Comparison of ENCODE assay signal across 2 cellular contexts in the genomic region with DNA sequence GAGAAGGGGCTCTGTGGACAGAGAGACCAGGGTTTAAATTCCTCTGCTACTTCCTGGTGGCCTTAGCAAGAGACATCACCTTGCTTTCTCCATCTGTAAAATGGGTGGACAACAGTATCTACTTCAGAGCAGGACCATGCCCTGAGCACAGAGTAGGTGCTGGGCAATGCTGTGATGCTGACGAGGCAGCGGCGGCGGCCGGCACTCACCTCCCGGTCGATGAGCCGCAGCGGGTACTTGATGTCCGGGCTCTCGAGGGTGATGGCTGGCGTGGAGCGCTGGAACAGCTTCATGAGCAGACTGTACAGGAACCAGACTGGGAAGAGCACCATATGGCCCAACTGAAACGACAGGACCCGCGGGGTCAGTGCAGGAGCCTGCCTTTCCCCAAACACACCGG.
A peak's percentile ranks its signal among the peaks of the same experiment; 100 is the strongest.
TF ChIP-seq lines count a peak whose summit lies in the region.

No MANE protein-coding gene starts in this region.

TF ChIP-seq in HepG2, 621 proteins besides CTCF, POLR2A, EP300 and RAD21:
- TF ChIP-seq ATAD3A (CRISPR knock-in tag; IDR thresholded peaks at IDR 0.05): no peak
- TF ChIP-seq ZMYM3 (CRISPR knock-in tag; IDR thresholded peaks at IDR 0.05): peak; percentile 46; the same call in 1 of the 2 replicates
- no peak for TF ChIP-seq SNRNP70 (IDR thresholded peaks at IDR 0.05; ENCODE audit: low read depth, low read length)
- TF ChIP-seq RBFOX2 (IDR thresholded peaks at IDR 0.05; ENCODE audit: low read depth, low read length): 0 out of 2 replicates have a peak, but pooled peaks have one; percentile 25
- peak; percentile 35 for TF ChIP-seq AGO2 (optimal IDR thresholded peaks at IDR 0.05; ENCODE audit: low read depth, low read length)
- peak; percentile 90 for TF ChIP-seq ZNF629 (CRISPR knock-in tag; conservative IDR thresholded peaks at IDR 0.05)
- TF ChIP-seq, protein P1, sequence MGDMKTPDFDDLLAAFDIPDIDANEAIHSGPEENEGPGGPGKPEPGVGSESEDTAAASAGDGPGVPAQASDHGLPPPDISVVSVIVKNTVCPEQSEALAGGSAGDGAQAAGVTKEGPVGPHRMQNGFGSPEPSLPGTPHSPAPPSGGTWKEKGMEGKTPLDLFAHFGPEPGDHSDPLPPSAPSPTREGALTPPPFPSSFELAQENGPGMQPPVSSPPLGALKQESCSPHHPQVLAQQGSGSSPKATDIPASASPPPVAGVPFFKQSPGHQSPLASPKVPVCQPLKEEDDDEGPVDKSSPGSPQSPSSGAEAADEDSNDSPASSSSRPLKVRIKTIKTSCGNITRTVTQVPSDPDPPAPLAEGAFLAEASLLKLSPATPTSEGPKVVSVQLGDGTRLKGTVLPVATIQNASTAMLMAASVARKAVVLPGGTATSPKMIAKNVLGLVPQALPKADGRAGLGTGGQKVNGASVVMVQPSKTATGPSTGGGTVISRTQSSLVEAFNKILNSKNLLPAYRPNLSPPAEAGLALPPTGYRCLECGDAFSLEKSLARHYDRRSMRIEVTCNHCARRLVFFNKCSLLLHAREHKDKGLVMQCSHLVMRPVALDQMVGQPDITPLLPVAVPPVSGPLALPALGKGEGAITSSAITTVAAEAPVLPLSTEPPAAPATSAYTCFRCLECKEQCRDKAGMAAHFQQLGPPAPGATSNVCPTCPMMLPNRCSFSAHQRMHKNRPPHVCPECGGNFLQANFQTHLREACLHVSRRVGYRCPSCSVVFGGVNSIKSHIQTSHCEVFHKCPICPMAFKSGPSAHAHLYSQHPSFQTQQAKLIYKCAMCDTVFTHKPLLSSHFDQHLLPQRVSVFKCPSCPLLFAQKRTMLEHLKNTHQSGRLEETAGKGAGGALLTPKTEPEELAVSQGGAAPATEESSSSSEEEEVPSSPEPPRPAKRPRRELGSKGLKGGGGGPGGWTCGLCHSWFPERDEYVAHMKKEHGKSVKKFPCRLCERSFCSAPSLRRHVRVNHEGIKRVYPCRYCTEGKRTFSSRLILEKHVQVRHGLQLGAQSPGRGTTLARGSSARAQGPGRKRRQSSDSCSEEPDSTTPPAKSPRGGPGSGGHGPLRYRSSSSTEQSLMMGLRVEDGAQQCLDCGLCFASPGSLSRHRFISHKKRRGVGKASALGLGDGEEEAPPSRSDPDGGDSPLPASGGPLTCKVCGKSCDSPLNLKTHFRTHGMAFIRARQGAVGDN (CRISPR knock-in tag; IDR thresholded peaks at IDR 0.05): peak; percentile 26; the same call in 1 of the 2 replicates

TF ChIP-seq in GM23338, 12 proteins besides CTCF, POLR2A, EP300 and RAD21:
- TF ChIP-seq EZH2phosphoT487 (IDR thresholded peaks at IDR 0.05; ENCODE audit: unreplicated experiment) (no peak), POLR2AphosphoS5 (IDR thresholded peaks at IDR 0.05; ENCODE audit: low read depth) (no peak), EZH2 (IDR thresholded peaks at IDR 0.05; ENCODE audit: low read depth, unreplicated experiment) (no peak), JUNB (IDR thresholded peaks at IDR 0.05; ENCODE audit: unreplicated experiment) (no peak), STAT1 (IDR thresholded peaks at IDR 0.05; ENCODE audit: unreplicated experiment) (no peak), ZNF331 (CRISPR knock-in tag; IDR thresholded peaks at IDR 0.05; ENCODE audit: low read depth) (no peak), NANOG (IDR thresholded peaks at IDR 0.05; ENCODE audit: borderline replicate concordance) (no peak), CREB1 (CRISPR knock-in tag; IDR thresholded peaks at IDR 0.05; ENCODE audit: low read depth) (no peak), ZNF114 (CRISPR knock-in tag; IDR thresholded peaks at IDR 0.05) (no peak)
- TF ChIP-seq, protein P2, sequence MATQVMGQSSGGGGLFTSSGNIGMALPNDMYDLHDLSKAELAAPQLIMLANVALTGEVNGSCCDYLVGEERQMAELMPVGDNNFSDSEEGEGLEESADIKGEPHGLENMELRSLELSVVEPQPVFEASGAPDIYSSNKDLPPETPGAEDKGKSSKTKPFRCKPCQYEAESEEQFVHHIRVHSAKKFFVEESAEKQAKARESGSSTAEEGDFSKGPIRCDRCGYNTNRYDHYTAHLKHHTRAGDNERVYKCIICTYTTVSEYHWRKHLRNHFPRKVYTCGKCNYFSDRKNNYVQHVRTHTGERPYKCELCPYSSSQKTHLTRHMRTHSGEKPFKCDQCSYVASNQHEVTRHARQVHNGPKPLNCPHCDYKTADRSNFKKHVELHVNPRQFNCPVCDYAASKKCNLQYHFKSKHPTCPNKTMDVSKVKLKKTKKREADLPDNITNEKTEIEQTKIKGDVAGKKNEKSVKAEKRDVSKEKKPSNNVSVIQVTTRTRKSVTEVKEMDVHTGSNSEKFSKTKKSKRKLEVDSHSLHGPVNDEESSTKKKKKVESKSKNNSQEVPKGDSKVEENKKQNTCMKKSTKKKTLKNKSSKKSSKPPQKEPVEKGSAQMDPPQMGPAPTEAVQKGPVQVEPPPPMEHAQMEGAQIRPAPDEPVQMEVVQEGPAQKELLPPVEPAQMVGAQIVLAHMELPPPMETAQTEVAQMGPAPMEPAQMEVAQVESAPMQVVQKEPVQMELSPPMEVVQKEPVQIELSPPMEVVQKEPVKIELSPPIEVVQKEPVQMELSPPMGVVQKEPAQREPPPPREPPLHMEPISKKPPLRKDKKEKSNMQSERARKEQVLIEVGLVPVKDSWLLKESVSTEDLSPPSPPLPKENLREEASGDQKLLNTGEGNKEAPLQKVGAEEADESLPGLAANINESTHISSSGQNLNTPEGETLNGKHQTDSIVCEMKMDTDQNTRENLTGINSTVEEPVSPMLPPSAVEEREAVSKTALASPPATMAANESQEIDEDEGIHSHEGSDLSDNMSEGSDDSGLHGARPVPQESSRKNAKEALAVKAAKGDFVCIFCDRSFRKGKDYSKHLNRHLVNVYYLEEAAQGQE (IDR thresholded peaks at IDR 0.05; ENCODE audit: unreplicated experiment): no peak
- TF ChIP-seq, protein P3, sequence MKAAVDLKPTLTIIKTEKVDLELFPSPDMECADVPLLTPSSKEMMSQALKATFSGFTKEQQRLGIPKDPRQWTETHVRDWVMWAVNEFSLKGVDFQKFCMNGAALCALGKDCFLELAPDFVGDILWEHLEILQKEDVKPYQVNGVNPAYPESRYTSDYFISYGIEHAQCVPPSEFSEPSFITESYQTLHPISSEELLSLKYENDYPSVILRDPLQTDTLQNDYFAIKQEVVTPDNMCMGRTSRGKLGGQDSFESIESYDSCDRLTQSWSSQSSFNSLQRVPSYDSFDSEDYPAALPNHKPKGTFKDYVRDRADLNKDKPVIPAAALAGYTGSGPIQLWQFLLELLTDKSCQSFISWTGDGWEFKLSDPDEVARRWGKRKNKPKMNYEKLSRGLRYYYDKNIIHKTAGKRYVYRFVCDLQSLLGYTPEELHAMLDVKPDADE (IDR thresholded peaks at IDR 0.05): no peak
- TF ChIP-seq, protein P4, sequence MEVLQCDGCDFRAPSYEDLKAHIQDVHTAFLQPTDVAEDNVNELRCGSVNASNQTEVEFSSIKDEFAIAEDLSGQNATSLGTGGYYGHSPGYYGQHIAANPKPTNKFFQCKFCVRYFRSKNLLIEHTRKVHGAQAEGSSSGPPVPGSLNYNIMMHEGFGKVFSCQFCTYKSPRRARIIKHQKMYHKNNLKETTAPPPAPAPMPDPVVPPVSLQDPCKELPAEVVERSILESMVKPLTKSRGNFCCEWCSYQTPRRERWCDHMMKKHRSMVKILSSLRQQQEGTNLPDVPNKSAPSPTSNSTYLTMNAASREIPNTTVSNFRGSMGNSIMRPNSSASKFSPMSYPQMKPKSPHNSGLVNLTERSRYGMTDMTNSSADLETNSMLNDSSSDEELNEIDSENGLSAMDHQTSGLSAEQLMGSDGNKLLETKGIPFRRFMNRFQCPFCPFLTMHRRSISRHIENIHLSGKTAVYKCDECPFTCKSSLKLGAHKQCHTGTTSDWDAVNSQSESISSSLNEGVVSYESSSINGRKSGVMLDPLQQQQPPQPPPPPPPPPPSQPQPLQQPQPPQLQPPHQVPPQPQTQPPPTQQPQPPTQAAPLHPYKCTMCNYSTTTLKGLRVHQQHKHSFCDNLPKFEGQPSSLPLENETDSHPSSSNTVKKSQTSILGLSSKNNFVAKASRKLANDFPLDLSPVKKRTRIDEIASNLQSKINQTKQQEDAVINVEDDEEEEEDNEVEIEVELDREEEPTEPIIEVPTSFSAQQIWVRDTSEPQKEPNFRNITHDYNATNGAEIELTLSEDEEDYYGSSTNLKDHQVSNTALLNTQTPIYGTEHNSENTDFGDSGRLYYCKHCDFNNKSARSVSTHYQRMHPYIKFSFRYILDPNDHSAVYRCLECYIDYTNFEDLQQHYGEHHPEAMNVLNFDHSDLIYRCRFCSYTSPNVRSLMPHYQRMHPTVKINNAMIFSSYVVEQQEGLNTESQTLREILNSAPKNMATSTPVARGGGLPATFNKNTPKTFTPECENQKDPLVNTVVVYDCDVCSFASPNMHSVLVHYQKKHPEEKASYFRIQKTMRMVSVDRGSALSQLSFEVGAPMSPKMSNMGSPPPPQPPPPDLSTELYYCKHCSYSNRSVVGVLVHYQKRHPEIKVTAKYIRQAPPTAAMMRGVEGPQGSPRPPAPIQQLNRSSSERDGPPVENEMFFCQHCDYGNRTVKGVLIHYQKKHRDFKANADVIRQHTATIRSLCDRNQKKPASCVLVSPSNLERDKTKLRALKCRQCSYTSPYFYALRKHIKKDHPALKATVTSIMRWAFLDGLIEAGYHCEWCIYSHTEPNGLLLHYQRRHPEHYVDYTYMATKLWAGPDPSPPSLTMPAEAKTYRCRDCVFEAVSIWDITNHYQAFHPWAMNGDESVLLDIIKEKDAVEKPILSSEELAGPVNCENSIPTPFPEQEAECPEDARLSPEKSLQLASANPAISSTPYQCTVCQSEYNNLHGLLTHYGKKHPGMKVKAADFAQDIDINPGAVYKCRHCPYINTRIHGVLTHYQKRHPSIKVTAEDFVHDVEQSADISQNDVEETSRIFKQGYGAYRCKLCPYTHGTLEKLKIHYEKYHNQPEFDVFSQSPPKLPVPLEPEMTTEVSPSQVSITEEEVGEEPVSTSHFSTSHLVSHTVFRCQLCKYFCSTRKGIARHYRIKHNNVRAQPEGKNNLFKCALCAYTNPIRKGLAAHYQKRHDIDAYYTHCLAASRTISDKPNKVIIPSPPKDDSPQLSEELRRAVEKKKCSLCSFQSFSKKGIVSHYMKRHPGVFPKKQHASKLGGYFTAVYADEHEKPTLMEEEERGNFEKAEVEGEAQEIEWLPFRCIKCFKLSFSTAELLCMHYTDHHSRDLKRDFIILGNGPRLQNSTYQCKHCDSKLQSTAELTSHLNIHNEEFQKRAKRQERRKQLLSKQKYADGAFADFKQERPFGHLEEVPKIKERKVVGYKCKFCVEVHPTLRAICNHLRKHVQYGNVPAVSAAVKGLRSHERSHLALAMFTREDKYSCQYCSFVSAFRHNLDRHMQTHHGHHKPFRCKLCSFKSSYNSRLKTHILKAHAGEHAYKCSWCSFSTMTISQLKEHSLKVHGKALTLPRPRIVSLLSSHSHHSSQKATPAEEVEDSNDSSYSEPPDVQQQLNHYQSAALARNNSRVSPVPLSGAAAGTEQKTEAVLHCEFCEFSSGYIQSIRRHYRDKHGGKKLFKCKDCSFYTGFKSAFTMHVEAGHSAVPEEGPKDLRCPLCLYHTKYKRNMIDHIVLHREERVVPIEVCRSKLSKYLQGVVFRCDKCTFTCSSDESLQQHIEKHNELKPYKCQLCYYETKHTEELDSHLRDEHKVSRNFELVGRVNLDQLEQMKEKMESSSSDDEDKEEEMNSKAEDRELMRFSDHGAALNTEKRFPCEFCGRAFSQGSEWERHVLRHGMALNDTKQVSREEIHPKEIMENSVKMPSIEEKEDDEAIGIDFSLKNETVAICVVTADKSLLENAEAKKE (CRISPR knock-in tag; IDR thresholded peaks at IDR 0.05): no peak
